In genomic region chr2:71129891-71130324, GRCh38 we compare ENCODE assay signal across 8 cellular contexts. TPM values are rescaled to one million over a fixed set of nuclear protein-coding genes. Genes with fewer than 3 reads are reported as not detected.
A peak's percentile ranks its signal among the peaks of the same experiment; 100 is the strongest.
DNase-seq lines count a peak whose midpoint lies in the region; ATAC-seq and TF ChIP-seq lines count a peak whose summit lies in the region.

Gene MCEE (minus strand): TSS chr2:71130229. CDS start chr2:71130219, 10 bp downstream.

- H3K9ac ChIP-seq in HUES48 (ENCODE audit: low read depth, low read length), result peak within 1 kb of the TSS; percentile 83
- peak within 1 kb of the TSS; percentile 95 for H3K9ac ChIP-seq in OCI-LY1 (ENCODE audit: low read length)

- peak; percentile 78 for DNase-seq in DMS 273 treated with DMSO at 0.1 percent for 48 hours (lab: John Stamatoyannopoulos, UW)
- DNase-seq in activated T-cell treated with anti-CD3 and anti-CD28 coated beads for 48 hours (ENCODE audit: low read depth), result peak; percentile 83
- peak in 9 of 10 donors; percentile 79 to 93 (median 84) for DNase-seq in naive thymus-derived CD8-positive, alpha-beta T cell
- peak; percentile 88 for DNase-seq in stimulated activated naive CD8-positive, alpha-beta T cell treated with anti-CD3 and anti-CD28 coated beads, Interleukin-15, Interleukin-2, amounts not matched to agents 100 U/mL and 50 U/mL, for 24 hours

- H3F3A ChIP-seq in OCI-LY1 (ENCODE audit: insufficient read depth, low read length), result no peaks in the 10 kb centered on the region

- no peak within 1 kb of the TSS for H3K4me3 Mint-ChIP-seq in naive thymus-derived CD8-positive, alpha-beta T cell

- H3K27ac Mint-ChIP-seq in naive thymus-derived CD8-positive, alpha-beta T cell, result peak within 1 kb of the TSS in 1 of 10 donors; percentile 73

- peaks cover 37% of the 10 kb centered on the region for H3K79me2 ChIP-seq in OCI-LY1 (ENCODE audit: insufficient read depth, low read length)

- H3K9me3 ChIP-seq in HUES48 (ENCODE audit: control insufficient read depth, insufficient read depth, low read length), result no peaks in the 10 kb centered on the region
- no peaks in the 10 kb centered on the region for H3K9me3 ChIP-seq in OCI-LY1 (ENCODE audit: low read length)

- peaks cover 0 to 19% (median 0%) of the 10 kb centered on the region in 3 donors for H3K36me3 Mint-ChIP-seq in naive thymus-derived CD8-positive, alpha-beta T cell

- peak within 1 kb of the TSS; percentile 97 for H3K4me3 ChIP-seq in HUES48 (ENCODE audit: low read depth, low read length)
- peak within 1 kb of the TSS; percentile 78 for H3K4me3 ChIP-seq in OCI-LY1 (ENCODE audit: low read depth, low read length, poor library complexity, severe bottlenecking)

- peak within 1 kb of the TSS; percentile 92 for H3K27ac ChIP-seq in HUES48 (ENCODE audit: low read depth, low read length)
- H3K27ac ChIP-seq in OCI-LY1 (ENCODE audit: low read depth, low read length, poor library complexity, severe bottlenecking), result peak within 1 kb of the TSS; percentile 57

- no peaks in the 10 kb centered on the region for H3K9me3 Mint-ChIP-seq in naive thymus-derived CD8-positive, alpha-beta T cell

- peak within 1 kb of the TSS; percentile 84 for H3K4me2 ChIP-seq in OCI-LY1 (ENCODE audit: low read length)

- no peaks in the 10 kb centered on the region for H3K9me2 ChIP-seq in OCI-LY1 (ENCODE audit: low read depth, low read length)

- no peaks in the 10 kb centered on the region for H3K27me3 Mint-ChIP-seq in naive thymus-derived CD8-positive, alpha-beta T cell

- peak within 1 kb of the TSS; percentile 14; the same call in 1 of the 2 replicates for H2AFZ ChIP-seq in OCI-LY1 (ENCODE audit: low read length)

- H4K20me1 ChIP-seq in OCI-LY1 (ENCODE audit: insufficient read depth, low read length), result no peaks in the 10 kb centered on the region

- peaks cover 26% of the 10 kb centered on the region for H3K36me3 ChIP-seq in HUES48 (ENCODE audit: control insufficient read depth, insufficient read depth, low read length)
- peaks cover 30% of the 10 kb centered on the region for H3K36me3 ChIP-seq in OCI-LY1 (ENCODE audit: insufficient read depth, low read length)

- no peak for TF ChIP-seq CTCF in OCI-LY1 (IDR thresholded peaks at IDR 0.05; ENCODE audit: low read length)

- POLR2A ChIA-PET in naive thymus-derived CD8-positive, alpha-beta T cell (lab: Charles Lee), result interaction anchor here (0.5 to 4.5 kb wide), 9 partner anchors 9 to 1693 kb away, joined by 3 to 66 read pairs (median 8); partner anchors contain the start of genes ANKRD53, NAGK, NFU1 and PAIP2B

- H3K4me1 ChIP-seq in HUES48 (ENCODE audit: control insufficient read depth, insufficient read depth, low read length), result peaks cover 2% of the 10 kb centered on the region; the same call in 1 of the 2 replicates
- H3K4me1 ChIP-seq in OCI-LY1 (ENCODE audit: insufficient read depth, low read length, severe bottlenecking), result peaks cover 42% of the 10 kb centered on the region

- ATAC-seq in GM21447 (IDR thresholded peaks at IDR 0.05; ENCODE audit: unreplicated experiment), result peak; percentile 87
- peak; percentile 93 for ATAC-seq in esophagus mucosa
- peak; percentile 88 for ATAC-seq in naive thymus-derived CD8-positive, alpha-beta T cell
- ATAC-seq in stimulated activated naive CD8-positive, alpha-beta T cell treated with anti-CD3 and anti-CD28 coated beads, Interleukin-15, Interleukin-2, amounts not matched to agents 100 U/mL and 50 U/mL, for 24 hours, result peak; percentile 91

- no peaks in the 10 kb centered on the region for H3K27me3 ChIP-seq in HUES48 (ENCODE audit: control insufficient read depth, insufficient read depth, low read length)
- H3K27me3 ChIP-seq in OCI-LY1 (ENCODE audit: insufficient read depth, low read length), result no peaks in the 10 kb centered on the region

- H3K4me1 Mint-ChIP-seq in naive thymus-derived CD8-positive, alpha-beta T cell, result peaks cover 7 to 27% (median 19%) of the 10 kb centered on the region in 4 donors

RNA-seq across cellular contexts. Expression of gene MCEE, which starts in this region (rescaled TPM):
- total RNA-seq in esophagus mucosa, result 33.8 TPM
- 10 to 100 TPM; 19.0 to 21.2 TPM for total RNA-seq in naive thymus-derived CD8-positive, alpha-beta T cell
- 10 to 100 TPM; 20.9 to 25.1 (median 22.2) TPM for polyA plus RNA-seq in naive thymus-derived CD8-positive, alpha-beta T cell

Comparison
In these comparisons a context has a peak if more than half of its experiments do, and no peak if none do; other contexts are left out.
1. Peak in every context shown above with its lines: DNase-seq, ATAC-seq, H3K4me3 ChIP-seq and H3K27ac ChIP-seq.